ENCODE assay signal across 15 cellular contexts in the genomic region with DNA sequence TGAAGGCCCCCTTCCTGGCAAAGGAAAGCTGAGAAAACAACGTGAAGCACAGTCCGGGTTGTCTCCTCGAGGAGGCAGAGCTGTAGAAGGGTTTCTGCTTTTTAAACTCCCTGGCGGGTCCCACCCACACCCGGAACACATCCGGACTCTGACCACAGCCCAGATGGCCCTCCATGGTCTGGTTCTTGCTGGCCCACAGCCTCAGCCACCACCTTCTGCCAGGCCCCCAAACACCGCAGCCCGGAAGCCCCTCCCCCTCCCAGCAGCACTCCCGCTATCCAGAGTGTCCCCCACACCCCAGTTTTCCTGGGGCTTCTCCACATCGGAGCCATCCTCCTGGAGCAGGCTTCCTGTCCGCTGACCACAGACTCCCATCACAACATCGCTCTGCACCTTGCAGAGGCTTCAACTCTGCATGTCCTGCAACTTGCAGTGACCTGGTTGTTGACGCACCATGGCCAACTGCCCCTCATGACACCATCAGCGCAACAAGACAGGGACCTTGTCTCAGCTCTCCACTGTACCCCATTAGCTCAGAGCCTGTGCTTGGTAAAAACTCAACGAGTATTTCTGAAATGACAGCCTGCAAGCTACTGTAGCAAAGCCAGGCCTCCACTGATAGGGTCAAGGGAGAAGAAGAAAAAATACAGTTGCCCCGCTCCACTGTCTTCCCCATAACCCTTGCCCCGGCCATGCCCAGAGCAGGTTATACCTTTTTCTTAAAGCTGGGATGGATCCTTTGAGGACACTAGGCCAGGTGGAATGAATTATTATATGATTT.
DNase-seq lines count a peak whose midpoint lies in the region; ATAC-seq, FAIRE-seq and TF ChIP-seq lines count a peak whose summit lies in the region.
"Had no signal": no experiment of that assay in that cellular context is flagged by ENCODE, and none has a peak within 500 bp of the region (broad histone marks: within the 10 kb centered on the region; RNA-seq: fewer than 3 reads in every experiment).

No MANE protein-coding gene starts in this region.

- H3K79me2 ChIP-seq in GM12878 (ENCODE audit: control insufficient read depth, insufficient read depth, low read length) = no peaks in the 10 kb centered on the region
- no peaks in the 10 kb centered on the region for H3K79me2 ChIP-seq in osteoblast (ENCODE audit: insufficient read depth, low read length)

- 17% methylated on average over 16 of the region's 17 CpGs for WGBS in GM12878 (ENCODE audit: insufficient coverage, insufficient replicate concordance, low lambda C conversion rate, missing lambda C conversion rate)

- H3K9me3 ChIP-seq in GM12878 (replicated peaks; ENCODE audit: control insufficient read depth, insufficient read depth, low read length) (no peaks in the 10 kb centered on the region), colonic mucosa (no peaks in the 10 kb centered on the region), osteoblast (ENCODE audit: low read depth, low read length) (no peaks in the 10 kb centered on the region)

- TF ChIP-seq CTCF in GM12878 (IDR thresholded peaks at IDR 0.05 in 2 of 3, conservative IDR thresholded peaks at IDR 0.05 in 1 of 3; ENCODE audit: control insufficient read depth in 2 of 3, extremely low read depth in 1 of 3, insufficient read depth in 1 of 3, low read depth in 3 of 3, low read length in 3 of 3) = no peak
- no peak for TF ChIP-seq CTCF in colonic mucosa (IDR thresholded peaks at IDR 0.05)
- no peak for TF ChIP-seq CTCF in osteoblast (IDR thresholded peaks at IDR 0.05; ENCODE audit: extremely low read depth, low read depth, low read length)

- FAIRE-seq in GM12878 (lab: Jason Lieb, UNC) = peak; percentile 35
- FAIRE-seq: G401.6, H54 had no signal

- H3K27me3 ChIP-seq in GM12878 (replicated peaks in 1 of 2; ENCODE audit: control insufficient read depth in 2 of 2, insufficient read depth in 2 of 2, low read length in 1 of 2) (no peaks in the 10 kb centered on the region), colonic mucosa (no peaks in the 10 kb centered on the region), osteoblast (ENCODE audit: insufficient read depth, low read length) (no peaks in the 10 kb centered on the region)

- H3K27ac ChIP-seq in GM12878 (ENCODE audit: control insufficient read depth, insufficient read depth) (no peak overlapping the region), colonic mucosa (no peak overlapping the region), osteoblast (ENCODE audit: low read depth, low read length) (no peak overlapping the region)

- H3K9ac ChIP-seq in GM12878 (ENCODE audit: control insufficient read depth, insufficient read depth, low read length) = no peak overlapping the region; the same call in 1 of the 2 replicates
- no peak overlapping the region for H3K9ac ChIP-seq in colonic mucosa (ENCODE audit: low read depth in 2 of 2, low read length in 2 of 2)

- TF ChIP-seq POLR2A in GM12878 (IDR thresholded peaks at IDR 0.05; ENCODE audit: low read depth, low read length) = no peak

- in situ Hi-C loops in GM12878 (cut with MboI) = loop anchor here (5.0 kb wide), 1 partner anchor 49 kb away; no protein-coding TSS in a partner anchor

- BruUV-seq in GM12878 (replicated peaks; lab: Mats Ljungman, UMichigan) = no TSS peak

- RAD21 ChIA-PET in GM12878 (lab: Charles Lee; ENCODE audit: unreplicated experiment) = no interaction called here

- H2AFZ ChIP-seq in GM12878 (ENCODE audit: control insufficient read depth, low read depth, low read length) (peak overlapping the region; percentile 21; the same call in 1 of the 2 replicates), osteoblast (ENCODE audit: low read length) (no peak overlapping the region)

- H3K9me3 Mint-ChIP-seq in stimulated activated naive CD8-positive, alpha-beta T cell treated with anti-CD3 and anti-CD28 coated beads, Interleukin-15, amount 100 ng/mL, for 72 hours = peaks cover 0 to 9% of the 10 kb centered on the region in 2 donors
- H3K9me3 Mint-ChIP-seq in activated CD4-positive, alpha-beta memory T cell treated with anti-CD3 and anti-CD28 coated beads for 36 hours = no peaks in the 10 kb centered on the region
- H3K9me3 Mint-ChIP-seq: activated naive CD4-positive, alpha-beta T cell treated with anti-CD3 and anti-CD28 coated beads, Interleukin-2, amount 50 U/mL, for 24 hours; mesothelial cell of epicardium had no signal

- ATAC-seq in stimulated activated naive CD8-positive, alpha-beta T cell treated with anti-CD3 and anti-CD28 coated beads, Interleukin-15, amount 100 ng/mL, for 72 hours = no peak
- no peak for ATAC-seq in stimulated activated naive CD8-positive, alpha-beta T cell treated with anti-CD3 and anti-CD28 coated beads, Interleukin-15, Interleukin-2, amounts not matched to agents 100 U/mL and 50 U/mL, for 24 hours
- peak; percentile 57 for ATAC-seq in HG02840 (IDR thresholded peaks at IDR 0.05; ENCODE audit: low FRiP score, unreplicated experiment)
- peak; percentile 85 for ATAC-seq in GM12878
- ATAC-seq in GM21360 (IDR thresholded peaks at IDR 0.05; ENCODE audit: unreplicated experiment) = no peak

- H3K4me1 Mint-ChIP-seq in stimulated activated naive CD8-positive, alpha-beta T cell treated with anti-CD3 and anti-CD28 coated beads, Interleukin-15, amount 100 ng/mL, for 72 hours = peaks cover 14% of the 10 kb centered on the region
- H3K4me1 Mint-ChIP-seq in activated CD4-positive, alpha-beta memory T cell treated with anti-CD3 and anti-CD28 coated beads for 36 hours (ENCODE audit: low read depth) = peaks cover 1% of the 10 kb centered on the region
- H3K4me1 Mint-ChIP-seq: activated naive CD4-positive, alpha-beta T cell treated with anti-CD3 and anti-CD28 coated beads, Interleukin-2, amount 50 U/mL, for 24 hours had no signal

- H3K4me3 ChIP-seq in GM12878 = no peak overlapping the region
- no peak overlapping the region for H3K4me3 ChIP-seq in colonic mucosa
- no peak overlapping the region for H3K4me3 ChIP-seq in osteoblast (ENCODE audit: insufficient read depth, low read length)
- H3K4me3 ChIP-seq: smooth muscle cell had no signal

- no peak for DNase-seq in stimulated activated naive CD8-positive, alpha-beta T cell treated with anti-CD3 and anti-CD28 coated beads, Interleukin-15, amount 100 ng/mL, for 72 hours
- DNase-seq in stimulated activated naive CD8-positive, alpha-beta T cell treated with anti-CD3 and anti-CD28 coated beads, Interleukin-15, Interleukin-2, amounts not matched to agents 100 U/mL and 50 U/mL, for 24 hours = no peak
- DNase-seq in GM12878 (ENCODE audit: low read depth, low spot score) (no peak), colonic mucosa (no peak), osteoblast (ENCODE audit: insufficient read length, low spot score, missing footprints) (no peak)
- no peak for DNase-seq in activated CD4-positive, alpha-beta memory T cell treated with anti-CD3 and anti-CD28 coated beads for 36 hours
- DNase-seq: NCI-H2081 treated with DMSO at 0.1 percent for 48 hours had no signal

- H3K4me1 ChIP-seq in GM12878 (ENCODE audit: control insufficient read depth, insufficient read depth, low read length) (peaks cover 14% of the 10 kb centered on the region), colonic mucosa (no peaks in the 10 kb centered on the region), osteoblast (ENCODE audit: insufficient read depth, low read length) (no peaks in the 10 kb centered on the region)

- POLR2A ChIA-PET in GM12878 (lab: Charles Lee) = no interaction called here
- POLR2A ChIA-PET in activated CD4-positive, alpha-beta memory T cell treated with anti-CD3 and anti-CD28 coated beads for 36 hours (lab: Charles Lee) = no interaction called here

- CTCF ChIA-PET in GM12878 (lab: Yijun Ruan, JAX) = interaction anchor here (0.7 kb wide), 1 partner anchor 473 kb away, joined by 3 read pairs; no protein-coding TSS in a partner anchor
- CTCF ChIA-PET in activated CD4-positive, alpha-beta memory T cell treated with anti-CD3 and anti-CD28 coated beads for 36 hours (lab: Charles Lee) = no interaction called here

- H4K20me1 ChIP-seq in GM12878 (ENCODE audit: control insufficient read depth, insufficient read depth) (no peaks in the 10 kb centered on the region), osteoblast (ENCODE audit: insufficient read depth, low read length) (no peaks in the 10 kb centered on the region)

- no peak for TF ChIP-seq EP300 in GM12878 (IDR thresholded peaks at IDR 0.05; ENCODE audit: borderline replicate concordance in 1 of 2, control insufficient read depth in 1 of 2, low read depth in 2 of 2, low read length in 2 of 2)

- intact Hi-C loops in GM12878 (cut with micrococcal nuclease; ENCODE audit: unreplicated experiment) = no loop called here
- intact Hi-C loops in colonic mucosa (cut with DNase I) = no loop called here
- intact Hi-C loops in activated CD4-positive, alpha-beta memory T cell treated with anti-CD3 and anti-CD28 coated beads for 36 hours (cut with micrococcal nuclease) = no loop called here

- H3K27ac Mint-ChIP-seq in stimulated activated naive CD8-positive, alpha-beta T cell treated with anti-CD3 and anti-CD28 coated beads, Interleukin-15, amount 100 ng/mL, for 72 hours = peak overlapping the region; percentile 38 to 46
- H3K27ac Mint-ChIP-seq in activated CD4-positive, alpha-beta memory T cell treated with anti-CD3 and anti-CD28 coated beads for 36 hours = no peak overlapping the region
- H3K27ac Mint-ChIP-seq: activated naive CD4-positive, alpha-beta T cell treated with anti-CD3 and anti-CD28 coated beads, Interleukin-2, amount 50 U/mL, for 24 hours; IgD-negative memory B cell; mesothelial cell of epicardium had no signal

- no peak for TF ChIP-seq RAD21 in GM12878 (IDR thresholded peaks at IDR 0.05; ENCODE audit: insufficient read depth, low read depth, low read length)

- SMC1A ChIA-PET in GM12878 (lab: Charles Lee; ENCODE audit: uncharacterized antibody, unreplicated experiment) = no interaction called here

- H3K4me2 ChIP-seq in GM12878 (ENCODE audit: control insufficient read depth, insufficient read depth) = peak overlapping the region; percentile 63; the same call in 1 of the 2 replicates
- H3K4me2 ChIP-seq in osteoblast (ENCODE audit: insufficient read depth, low read length) = no peak overlapping the region
- H3K4me2 ChIP-seq: smooth muscle cell had no signal

- H3K36me3 ChIP-seq in GM12878 (ENCODE audit: control insufficient read depth in 2 of 2, insufficient read depth in 2 of 2, low read length in 1 of 2) (no peaks in the 10 kb centered on the region), colonic mucosa (no peaks in the 10 kb centered on the region), osteoblast (ENCODE audit: insufficient read depth, low read length) (no peaks in the 10 kb centered on the region)

- H3K36me3 Mint-ChIP-seq in activated CD4-positive, alpha-beta memory T cell treated with anti-CD3 and anti-CD28 coated beads for 36 hours = no peaks in the 10 kb centered on the region
- H3K36me3 Mint-ChIP-seq: activated naive CD4-positive, alpha-beta T cell treated with anti-CD3 and anti-CD28 coated beads, Interleukin-2, amount 50 U/mL, for 24 hours; mesothelial cell of epicardium had no signal

- no peak overlapping the region for H3K4me3 Mint-ChIP-seq in stimulated activated naive CD8-positive, alpha-beta T cell treated with anti-CD3 and anti-CD28 coated beads, Interleukin-15, amount 100 ng/mL, for 72 hours
- no peak overlapping the region for H3K4me3 Mint-ChIP-seq in activated CD4-positive, alpha-beta memory T cell treated with anti-CD3 and anti-CD28 coated beads for 36 hours
- H3K4me3 Mint-ChIP-seq: activated naive CD4-positive, alpha-beta T cell treated with anti-CD3 and anti-CD28 coated beads, Interleukin-2, amount 50 U/mL, for 24 hours; mesothelial cell of epicardium had no signal

- H3K27me3 Mint-ChIP-seq in stimulated activated naive CD8-positive, alpha-beta T cell treated with anti-CD3 and anti-CD28 coated beads, Interleukin-15, amount 100 ng/mL, for 72 hours = no peaks in the 10 kb centered on the region
- no peaks in the 10 kb centered on the region for H3K27me3 Mint-ChIP-seq in activated CD4-positive, alpha-beta memory T cell treated with anti-CD3 and anti-CD28 coated beads for 36 hours
- H3K27me3 Mint-ChIP-seq: activated naive CD4-positive, alpha-beta T cell treated with anti-CD3 and anti-CD28 coated beads, Interleukin-2, amount 50 U/mL, for 24 hours; IgD-negative memory B cell had no signal

Comparison
In these comparisons a context has a peak if more than half of its experiments do, and no peak if none do; other contexts are left out.
1. ATAC-seq: peak in HG02840 (single experiment) and GM12878 (single experiment); none in stimulated activated naive CD8-positive, alpha-beta T cell treated with anti-CD3 and anti-CD28 coated beads, Interleukin-15, amount 100 ng/mL, for 72 hours (single experiment), stimulated activated naive CD8-positive, alpha-beta T cell treated with anti-CD3 and anti-CD28 coated beads, Interleukin-15, Interleukin-2, amounts not matched to agents 100 U/mL and 50 U/mL, for 24 hours (single experiment) and GM21360 (single experiment).